Comparison of ENCODE assay signal across 9 cellular contexts in genomic region chr9:6907772-6908381, GRCh38.
DNase-seq lines count a peak whose midpoint lies in the region; ATAC-seq, FAIRE-seq and TF ChIP-seq lines count a peak whose summit lies in the region.
"Had no signal": no experiment of that assay in that cellular context is flagged by ENCODE, and none has a peak within 500 bp of the region (broad histone marks: within the 10 kb centered on the region; RNA-seq: fewer than 3 reads in every experiment).

No MANE protein-coding gene starts in this region.

- TF ChIP-seq CTCF in heart right ventricle (IDR thresholded peaks at IDR 0.05) (peak in 8 of 9 donors; percentile 9 to 74 (median 59)), type B pancreatic cell (conservative IDR thresholded peaks at IDR 0.05) (peak; percentile 85)

- no peaks in the 10 kb centered on the region for H3K27me3 ChIP-seq in heart right ventricle

- intact Hi-C loops in heart right ventricle (cut with DNase I): loop anchor here in 1 of 10 donors (10.0 kb wide), 1 partner anchor 257 kb away; no protein-coding TSS in a partner anchor
- intact Hi-C loops in left cardiac atrium (cut with DNase I): no loop called here

- no peak overlapping the region for H3K4me3 Mint-ChIP-seq in type B pancreatic cell

- H3K36me3 ChIP-seq in heart right ventricle: no peaks in the 10 kb centered on the region

- H3K27ac Mint-ChIP-seq in type B pancreatic cell: no peak overlapping the region

- DNase-seq in heart right ventricle (no peak), left cardiac atrium (no peak), RCC 7860 (ENCODE audit: low spot score) (peak; percentile 6), frontal cortex (ENCODE audit: low spot score in 2 of 2) (no peak), type B pancreatic cell (ENCODE audit: extremely low spot score, unreplicated experiment) (no peak), SHP77 treated with DMSO at 0.1 percent for 48 hours (lab: John Stamatoyannopoulos, UW) (no peak), HK-2 (ENCODE audit: unreplicated experiment) (no peak)
- no peak for DNase-seq in activated naive CD4-positive, alpha-beta T cell treated with Interleukin-2 at 50 U/mL for 16 hours

- ATAC-seq in heart right ventricle: no peak
- ATAC-seq in left cardiac atrium: no peak

- H3K36me3 Mint-ChIP-seq in type B pancreatic cell: no peaks in the 10 kb centered on the region

- no peaks in the 10 kb centered on the region for H3K27me3 Mint-ChIP-seq in type B pancreatic cell

- H3K4me1 ChIP-seq in heart right ventricle: peaks cover 0 to 12% (median 4%) of the 10 kb centered on the region in 9 donors

- H3K9me3 Mint-ChIP-seq in type B pancreatic cell: no peaks in the 10 kb centered on the region

- H3K4me3 ChIP-seq in heart right ventricle: no peak overlapping the region

- no peak overlapping the region for H3K27ac ChIP-seq in heart right ventricle

- H3K4me1 Mint-ChIP-seq in type B pancreatic cell (ENCODE audit: unreplicated experiment): peaks cover 12% of the 10 kb centered on the region

- 86 to 91% methylated on average over 4 of the region's 4 CpGs for WGBS in heart right ventricle, 2 donors

- no peaks in the 10 kb centered on the region for H3K9me3 ChIP-seq in heart right ventricle

- FAIRE-seq in RCC 7860 (lab: Jason Lieb, UNC) (peak; percentile 56), frontal cortex (lab: Jason Lieb, UNC) (peak; percentile 81)
- FAIRE-seq: GM18507 had no signal
